Comparison of ENCODE assay signal across 19 cellular contexts in genomic region chr10:89900554-89900953, GRCh38.
DNase-seq lines count a peak whose midpoint lies in the region; ATAC-seq, FAIRE-seq and TF ChIP-seq lines count a peak whose summit lies in the region.
"Had no signal": no experiment of that assay in that cellular context is flagged by ENCODE, and none has a peak within 500 bp of the region (broad histone marks: within the 10 kb centered on the region; RNA-seq: fewer than 3 reads in every experiment).

No MANE protein-coding gene starts in this region.

- TF ChIP-seq CTCF in HCT116 (IDR thresholded peaks at IDR 0.05 in 2 of 3, conservative IDR thresholded peaks at IDR 0.05 in 1 of 3; ENCODE audit: borderline replicate concordance in 1 of 3, insufficient read depth in 1 of 3, low read depth in 2 of 3, low read length in 2 of 3) (no peak), GM12878 (IDR thresholded peaks at IDR 0.05 in 2 of 3, conservative IDR thresholded peaks at IDR 0.05 in 1 of 3; ENCODE audit: control insufficient read depth in 2 of 3, extremely low read depth in 1 of 3, insufficient read depth in 1 of 3, low read depth in 3 of 3, low read length in 3 of 3) (no peak)

- H3K27me3 ChIP-seq in BLaER1 (no peaks in the 10 kb centered on the region), HCT116 (ENCODE audit: insufficient read depth, low read length) (no peaks in the 10 kb centered on the region), GM12878 (replicated peaks in 1 of 2; ENCODE audit: control insufficient read depth in 2 of 2, insufficient read depth in 2 of 2, low read length in 1 of 2) (no peaks in the 10 kb centered on the region)
- H3K27me3 ChIP-seq in BLaER1 treated with 17β-estradiol and CSF1 and Interleukin-3, amounts not matched to agents 10 nM and 100 nM: no peaks in the 10 kb centered on the region

- H3K27ac ChIP-seq in BLaER1 (peak overlapping the region; percentile 72; the same call in 1 of the 2 replicates), HCT116 (ENCODE audit: low read depth, low read length) (no peak overlapping the region), GM12878 (ENCODE audit: control insufficient read depth, insufficient read depth) (no peak overlapping the region)
- peak overlapping the region in 3 of 11 experiments; percentile 8 to 42 (median 11); a peak in 4 of 22 replicates for H3K27ac ChIP-seq in BLaER1 treated with 17β-estradiol and CSF1 and Interleukin-3, amounts not matched to agents 10 nM and 100 nM

- H3K4me2 ChIP-seq in BLaER1 (peak overlapping the region; percentile 83), HCT116 (ENCODE audit: low read length) (no peak overlapping the region), GM12878 (ENCODE audit: control insufficient read depth, insufficient read depth) (no peak overlapping the region)
- H3K4me2 ChIP-seq in BLaER1 treated with 17β-estradiol and CSF1 and Interleukin-3, amounts not matched to agents 10 nM and 100 nM: peak overlapping the region in 10 of 11 experiments; percentile 47 to 92 (median 80); a peak in 19 of 22 replicates
- H3K4me2 ChIP-seq: GM23338 had no signal

- H3K79me2 ChIP-seq in HCT116 (ENCODE audit: insufficient read depth, low read length): no peaks in the 10 kb centered on the region
- H3K79me2 ChIP-seq in GM12878 (ENCODE audit: control insufficient read depth, insufficient read depth, low read length): no peaks in the 10 kb centered on the region

- RAD21 ChIA-PET in HCT116 (lab: Charles Lee; ENCODE audit: low non-redundant PET in 1 of 2, low total read pairs in 2 of 2, uncharacterized antibody in 2 of 2, unreplicated experiment in 2 of 2): no interaction called here
- RAD21 ChIA-PET in GM12878 (lab: Charles Lee; ENCODE audit: unreplicated experiment): no interaction called here

- H3K4me3 ChIP-seq in BLaER1 (no peak overlapping the region), HCT116 (replicated peaks in 1 of 2; ENCODE audit: low read depth in 1 of 2, low read length in 2 of 2) (no peak overlapping the region), GM12878 (no peak overlapping the region)
- no peak overlapping the region for H3K4me3 ChIP-seq in BLaER1 treated with 17β-estradiol and CSF1 and Interleukin-3, amounts not matched to agents 10 nM and 100 nM
- H3K4me3 ChIP-seq: GM23338 had no signal

- DNase-seq in HCT116 (ENCODE audit: low read depth, low spot score): no peak
- DNase-seq in GM12878 (ENCODE audit: low read depth, low spot score): no peak
- no peak for DNase-seq in nucleus accumbens (lab: John Stamatoyannopoulos, UW)
- no peak for DNase-seq in stimulated activated CD4-positive, alpha-beta T cell treated with anti-CD3 and anti-CD28 coated beads, Interleukin-4, amount 100 ng/mL, for 4 hours
- no peak for DNase-seq in NCI-H1417 (lab: John Stamatoyannopoulos, UW)
- DNase-seq: CD4-positive, alpha-beta T cell; CD8-positive, alpha-beta memory T cell; DMS 273 treated with DMSO at 0.1 percent for 48 hours; DMS79; EL; GDM1; H9; HFFc6 had no signal

- no peak for ATAC-seq in HCT116
- ATAC-seq in GM12878: peak; percentile 66
- ATAC-seq: GM23338 had no signal

- WGBS in GM12878 (ENCODE audit: insufficient coverage, insufficient replicate concordance, low lambda C conversion rate, missing lambda C conversion rate): 0% methylated on average over 1 of the region's 1 CpG

- H2AFZ ChIP-seq in HCT116 (ENCODE audit: low read depth, low read length, poor library complexity, severe bottlenecking) (peak overlapping the region; percentile 16), GM12878 (ENCODE audit: control insufficient read depth, low read depth, low read length) (no peak overlapping the region)
- H2AFZ ChIP-seq: GM23338 had no signal

- H3K4me1 ChIP-seq in BLaER1 (peaks cover 81% of the 10 kb centered on the region), HCT116 (ENCODE audit: control insufficient read depth in 1 of 2, insufficient read depth in 2 of 2, low read length in 2 of 2) (no peaks in the 10 kb centered on the region), GM12878 (ENCODE audit: control insufficient read depth, insufficient read depth, low read length) (no peaks in the 10 kb centered on the region)
- H3K4me1 ChIP-seq in BLaER1 treated with 17β-estradiol and CSF1 and Interleukin-3, amounts not matched to agents 10 nM and 100 nM: peaks cover 61 to 80% (median 69%) of the 10 kb centered on the region in 10 experiments

- H3K9ac ChIP-seq in BLaER1 (no peak overlapping the region), HCT116 (ENCODE audit: low read length) (no peak overlapping the region), GM12878 (ENCODE audit: control insufficient read depth, insufficient read depth, low read length) (no peak overlapping the region)
- no peak overlapping the region for H3K9ac ChIP-seq in BLaER1 treated with 17β-estradiol and CSF1 and Interleukin-3, amounts not matched to agents 10 nM and 100 nM

- H3K36me3 ChIP-seq in BLaER1: peaks cover 6% of the 10 kb centered on the region
- H3K36me3 ChIP-seq in BLaER1 treated with 17β-estradiol and CSF1 and Interleukin-3, amounts not matched to agents 10 nM and 100 nM: peaks cover 0 to 13% (median 0%) of the 10 kb centered on the region in 11 experiments; a peak in 3 of 22 replicates
- H3K36me3 ChIP-seq in HCT116 (ENCODE audit: control insufficient read depth in 1 of 2, insufficient read depth in 2 of 2, low read length in 2 of 2): no peaks in the 10 kb centered on the region
- H3K36me3 ChIP-seq in GM12878 (ENCODE audit: control insufficient read depth in 2 of 2, insufficient read depth in 2 of 2, low read length in 1 of 2): no peaks in the 10 kb centered on the region

- intact Hi-C loops in HCT116 (cut with micrococcal nuclease) (no loop called here), GM12878 (cut with micrococcal nuclease; ENCODE audit: unreplicated experiment) (no loop called here)

- SMC1A ChIA-PET in GM12878 (lab: Charles Lee; ENCODE audit: uncharacterized antibody, unreplicated experiment): interaction anchor here (1.2 to 1.5 kb wide), 2 partner anchors 12 to 18 kb away, joined by 3 read pairs; no protein-coding TSS in a partner anchor

- TF ChIP-seq EP300 in GM12878 (IDR thresholded peaks at IDR 0.05; ENCODE audit: borderline replicate concordance in 1 of 2, control insufficient read depth in 1 of 2, low read depth in 2 of 2, low read length in 2 of 2): no peak

- BruUV-seq in HCT116 (replicated peaks; lab: Mats Ljungman, UMichigan) (no TSS peak), GM12878 (replicated peaks; lab: Mats Ljungman, UMichigan) (no TSS peak)

- TF ChIP-seq POLR2A in HCT116 (IDR thresholded peaks at IDR 0.05; ENCODE audit: borderline replicate concordance, extremely low read depth, insufficient read depth, insufficient read length): no peak
- TF ChIP-seq POLR2A in GM12878 (IDR thresholded peaks at IDR 0.05; ENCODE audit: low read depth, low read length): no peak

- H3K9me3 ChIP-seq in BLaER1 (peaks cover 16% of the 10 kb centered on the region), HCT116 (ENCODE audit: control insufficient read depth in 1 of 2, insufficient read depth in 1 of 2, low read depth in 1 of 2, low read length in 2 of 2) (no peaks in the 10 kb centered on the region), GM12878 (replicated peaks; ENCODE audit: control insufficient read depth, insufficient read depth, low read length) (no peaks in the 10 kb centered on the region)
- peaks cover 10 to 28% (median 16%) of the 10 kb centered on the region in 11 experiments; a peak in 21 of 22 replicates for H3K9me3 ChIP-seq in BLaER1 treated with 17β-estradiol and CSF1 and Interleukin-3, amounts not matched to agents 10 nM and 100 nM (replicated peaks in 1 of 11)

- no peak for TF ChIP-seq RAD21 in HCT116 (IDR thresholded peaks at IDR 0.05; ENCODE audit: low read depth)
- no peak for TF ChIP-seq RAD21 in GM12878 (IDR thresholded peaks at IDR 0.05; ENCODE audit: insufficient read depth, low read depth, low read length)

- no peaks in the 10 kb centered on the region for H3K9me2 ChIP-seq in HCT116 (ENCODE audit: insufficient read depth)

- in situ Hi-C loops in GM12878 (cut with MboI): no loop called here

- CTCF ChIA-PET in HCT116 (lab: Charles Lee): no interaction called here
- CTCF ChIA-PET in GM12878 (lab: Yijun Ruan, JAX): interaction anchor here (1.0 kb wide), 1 partner anchor 10 kb away, joined by 4 read pairs; no protein-coding TSS in a partner anchor

- H4K20me1 ChIP-seq in BLaER1 (no peaks in the 10 kb centered on the region), HCT116 (ENCODE audit: insufficient read depth) (no peaks in the 10 kb centered on the region), GM12878 (ENCODE audit: control insufficient read depth, insufficient read depth) (no peaks in the 10 kb centered on the region)
- H4K20me1 ChIP-seq in BLaER1 treated with 17β-estradiol and CSF1 and Interleukin-3, amounts not matched to agents 10 nM and 100 nM: no peaks in the 10 kb centered on the region

- POLR2A ChIA-PET in HCT116 (lab: Charles Lee): no interaction called here
- POLR2A ChIA-PET in GM12878 (lab: Charles Lee): interaction anchor here (0.6 kb wide), 1 partner anchor 1349 kb away, joined by 5 read pairs; no protein-coding TSS in a partner anchor

- no peak for FAIRE-seq in GM12878 (lab: Jason Lieb, UNC)
- FAIRE-seq: D721Med, GM12891, GM18507 had no signal

TF ChIP-seq in HCT116, 20 proteins besides CTCF, POLR2A, EP300 and RAD21 (continues in another document):
- TF ChIP-seq YY1 (IDR thresholded peaks at IDR 0.05; ENCODE audit: extremely low read depth, insufficient replicate concordance, low read depth, low read length): no peak
- TF ChIP-seq FOSL1 (IDR thresholded peaks at IDR 0.05; ENCODE audit: low read depth): no peak
- no peak for TF ChIP-seq POLR2AphosphoS5 (IDR thresholded peaks at IDR 0.05; ENCODE audit: low read depth, low read length)
- TF ChIP-seq EZH2phosphoT487 (IDR thresholded peaks at IDR 0.05; ENCODE audit: borderline replicate concordance): no peak
- no peak for TF ChIP-seq CEBPB (IDR thresholded peaks at IDR 0.05; ENCODE audit: low read depth)
- TF ChIP-seq CBX3 (IDR thresholded peaks at IDR 0.05; ENCODE audit: low read depth): no peak
- TF ChIP-seq EGR1 (IDR thresholded peaks at IDR 0.05; ENCODE audit: low read depth): no peak
- TF ChIP-seq SRF (IDR thresholded peaks at IDR 0.05; ENCODE audit: low read depth): no peak
- no peak for TF ChIP-seq ZNF274 (IDR thresholded peaks at IDR 0.05; ENCODE audit: low read depth, low read length)

TF ChIP-seq in GM12878, 131 proteins besides CTCF, POLR2A, EP300 and RAD21 (continues in another document):
- no peak for TF ChIP-seq TARDBP (IDR thresholded peaks at IDR 0.05; ENCODE audit: borderline replicate concordance)
- TF ChIP-seq JUNB (IDR thresholded peaks at IDR 0.05): peak; percentile 55

Comparison
In these comparisons a context has a peak if more than half of its experiments do, and no peak if none do; other contexts are left out.
1. H3K4me2 ChIP-seq: peak in BLaER1 (single experiment) and BLaER1 treated with 17β-estradiol and CSF1 and Interleukin-3, amounts not matched to agents 10 nM and 100 nM (10 of 11); none in HCT116 (single experiment) and GM12878 (single experiment).